Comparison of ENCODE assay signal across 1 cellular context in the genomic region with DNA sequence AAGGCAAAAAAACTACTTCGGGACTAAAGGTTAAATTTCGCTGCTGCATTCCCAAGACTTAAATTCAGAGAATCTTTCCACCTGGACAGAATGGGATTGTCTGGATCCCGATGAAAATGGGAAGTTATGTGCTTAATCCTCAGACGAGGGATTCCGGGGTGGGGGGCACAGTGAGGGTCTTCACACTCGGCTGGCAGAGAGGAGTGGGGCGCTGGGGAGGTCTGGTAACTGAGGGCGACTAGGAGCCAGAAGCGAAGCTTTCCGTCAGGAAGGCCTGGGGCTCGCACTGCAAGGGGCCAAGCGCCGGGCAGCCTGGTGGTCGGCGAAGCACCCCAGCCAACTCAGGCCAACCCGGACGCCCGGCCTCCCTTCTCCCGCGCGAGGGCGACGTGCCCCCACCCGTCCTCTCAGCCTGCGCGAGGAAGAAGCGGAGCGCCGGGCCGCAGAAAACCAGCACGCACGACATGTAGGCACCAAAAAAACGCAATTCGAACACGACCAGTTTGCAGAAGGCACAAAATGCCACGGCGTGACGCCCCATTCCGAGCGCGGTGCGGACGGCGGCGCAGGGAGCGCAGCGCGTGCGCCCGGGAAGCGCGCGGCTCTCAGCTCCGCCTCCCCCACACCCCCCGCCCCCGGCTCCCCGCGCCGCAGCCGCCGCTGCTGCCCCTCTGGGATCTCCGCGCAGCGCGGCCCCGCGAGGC.
TF ChIP-seq lines count a peak whose summit lies in the region.

No MANE protein-coding gene starts in this region.

TF ChIP-seq in HepG2, 621 proteins besides CTCF, POLR2A, EP300 and RAD21 (continued from another document and continues in another):
- no peak for TF ChIP-seq KDM4B (CRISPR knock-in tag; IDR thresholded peaks at IDR 0.05)
- TF ChIP-seq, protein P1, sequence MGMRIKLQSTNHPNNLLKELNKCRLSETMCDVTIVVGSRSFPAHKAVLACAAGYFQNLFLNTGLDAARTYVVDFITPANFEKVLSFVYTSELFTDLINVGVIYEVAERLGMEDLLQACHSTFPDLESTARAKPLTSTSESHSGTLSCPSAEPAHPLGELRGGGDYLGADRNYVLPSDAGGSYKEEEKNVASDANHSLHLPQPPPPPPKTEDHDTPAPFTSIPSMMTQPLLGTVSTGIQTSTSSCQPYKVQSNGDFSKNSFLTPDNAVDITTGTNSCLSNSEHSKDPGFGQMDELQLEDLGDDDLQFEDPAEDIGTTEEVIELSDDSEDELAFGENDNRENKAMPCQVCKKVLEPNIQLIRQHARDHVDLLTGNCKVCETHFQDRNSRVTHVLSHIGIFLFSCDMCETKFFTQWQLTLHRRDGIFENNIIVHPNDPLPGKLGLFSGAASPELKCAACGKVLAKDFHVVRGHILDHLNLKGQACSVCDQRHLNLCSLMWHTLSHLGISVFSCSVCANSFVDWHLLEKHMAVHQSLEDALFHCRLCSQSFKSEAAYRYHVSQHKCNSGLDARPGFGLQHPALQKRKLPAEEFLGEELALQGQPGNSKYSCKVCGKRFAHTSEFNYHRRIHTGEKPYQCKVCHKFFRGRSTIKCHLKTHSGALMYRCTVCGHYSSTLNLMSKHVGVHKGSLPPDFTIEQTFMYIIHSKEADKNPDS (CRISPR knock-in tag; IDR thresholded peaks at IDR 0.05) = no peak
- TF ChIP-seq GATAD2A (CRISPR knock-in tag; IDR thresholded peaks at IDR 0.05) = peak; percentile 38; the same call in 1 of the 2 replicates
- TF ChIP-seq ZNF550 (CRISPR knock-in tag; IDR thresholded peaks at IDR 0.05; ENCODE audit: borderline replicate concordance) = peak; percentile 81; the same call in 1 of the 2 replicates
- TF ChIP-seq CENPT (CRISPR knock-in tag; IDR thresholded peaks at IDR 0.05; ENCODE audit: low read depth) = no peak
- TF ChIP-seq POLR2G (IDR thresholded peaks at IDR 0.05; ENCODE audit: low read depth, low read length) = peak; percentile 60
- peak; percentile 83; the same call in 1 of the 2 replicates for TF ChIP-seq ZNF777 (CRISPR knock-in tag; IDR thresholded peaks at IDR 0.05)
- TF ChIP-seq, protein P2, sequence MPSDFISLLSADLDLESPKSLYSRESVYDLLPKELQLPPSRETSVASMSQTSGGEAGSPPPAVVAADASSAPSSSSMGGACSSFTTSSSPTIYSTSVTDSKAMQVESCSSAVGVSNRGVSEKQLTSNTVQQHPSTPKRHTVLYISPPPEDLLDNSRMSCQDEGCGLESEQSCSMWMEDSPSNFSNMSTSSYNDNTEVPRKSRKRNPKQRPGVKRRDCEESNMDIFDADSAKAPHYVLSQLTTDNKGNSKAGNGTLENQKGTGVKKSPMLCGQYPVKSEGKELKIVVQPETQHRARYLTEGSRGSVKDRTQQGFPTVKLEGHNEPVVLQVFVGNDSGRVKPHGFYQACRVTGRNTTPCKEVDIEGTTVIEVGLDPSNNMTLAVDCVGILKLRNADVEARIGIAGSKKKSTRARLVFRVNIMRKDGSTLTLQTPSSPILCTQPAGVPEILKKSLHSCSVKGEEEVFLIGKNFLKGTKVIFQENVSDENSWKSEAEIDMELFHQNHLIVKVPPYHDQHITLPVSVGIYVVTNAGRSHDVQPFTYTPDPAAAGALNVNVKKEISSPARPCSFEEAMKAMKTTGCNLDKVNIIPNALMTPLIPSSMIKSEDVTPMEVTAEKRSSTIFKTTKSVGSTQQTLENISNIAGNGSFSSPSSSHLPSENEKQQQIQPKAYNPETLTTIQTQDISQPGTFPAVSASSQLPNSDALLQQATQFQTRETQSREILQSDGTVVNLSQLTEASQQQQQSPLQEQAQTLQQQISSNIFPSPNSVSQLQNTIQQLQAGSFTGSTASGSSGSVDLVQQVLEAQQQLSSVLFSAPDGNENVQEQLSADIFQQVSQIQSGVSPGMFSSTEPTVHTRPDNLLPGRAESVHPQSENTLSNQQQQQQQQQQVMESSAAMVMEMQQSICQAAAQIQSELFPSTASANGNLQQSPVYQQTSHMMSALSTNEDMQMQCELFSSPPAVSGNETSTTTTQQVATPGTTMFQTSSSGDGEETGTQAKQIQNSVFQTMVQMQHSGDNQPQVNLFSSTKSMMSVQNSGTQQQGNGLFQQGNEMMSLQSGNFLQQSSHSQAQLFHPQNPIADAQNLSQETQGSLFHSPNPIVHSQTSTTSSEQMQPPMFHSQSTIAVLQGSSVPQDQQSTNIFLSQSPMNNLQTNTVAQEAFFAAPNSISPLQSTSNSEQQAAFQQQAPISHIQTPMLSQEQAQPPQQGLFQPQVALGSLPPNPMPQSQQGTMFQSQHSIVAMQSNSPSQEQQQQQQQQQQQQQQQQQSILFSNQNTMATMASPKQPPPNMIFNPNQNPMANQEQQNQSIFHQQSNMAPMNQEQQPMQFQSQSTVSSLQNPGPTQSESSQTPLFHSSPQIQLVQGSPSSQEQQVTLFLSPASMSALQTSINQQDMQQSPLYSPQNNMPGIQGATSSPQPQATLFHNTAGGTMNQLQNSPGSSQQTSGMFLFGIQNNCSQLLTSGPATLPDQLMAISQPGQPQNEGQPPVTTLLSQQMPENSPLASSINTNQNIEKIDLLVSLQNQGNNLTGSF (CRISPR knock-in tag; IDR thresholded peaks at IDR 0.05) = peak; percentile 93
- TF ChIP-seq, protein P3, sequence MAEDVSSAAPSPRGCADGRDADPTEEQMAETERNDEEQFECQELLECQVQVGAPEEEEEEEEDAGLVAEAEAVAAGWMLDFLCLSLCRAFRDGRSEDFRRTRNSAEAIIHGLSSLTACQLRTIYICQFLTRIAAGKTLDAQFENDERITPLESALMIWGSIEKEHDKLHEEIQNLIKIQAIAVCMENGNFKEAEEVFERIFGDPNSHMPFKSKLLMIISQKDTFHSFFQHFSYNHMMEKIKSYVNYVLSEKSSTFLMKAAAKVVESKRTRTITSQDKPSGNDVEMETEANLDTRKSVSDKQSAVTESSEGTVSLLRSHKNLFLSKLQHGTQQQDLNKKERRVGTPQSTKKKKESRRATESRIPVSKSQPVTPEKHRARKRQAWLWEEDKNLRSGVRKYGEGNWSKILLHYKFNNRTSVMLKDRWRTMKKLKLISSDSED (CRISPR knock-in tag; IDR thresholded peaks at IDR 0.05) = no peak
- TF ChIP-seq ZSCAN22 (CRISPR knock-in tag; IDR thresholded peaks at IDR 0.05) = no peak
- TF ChIP-seq, protein P4, sequence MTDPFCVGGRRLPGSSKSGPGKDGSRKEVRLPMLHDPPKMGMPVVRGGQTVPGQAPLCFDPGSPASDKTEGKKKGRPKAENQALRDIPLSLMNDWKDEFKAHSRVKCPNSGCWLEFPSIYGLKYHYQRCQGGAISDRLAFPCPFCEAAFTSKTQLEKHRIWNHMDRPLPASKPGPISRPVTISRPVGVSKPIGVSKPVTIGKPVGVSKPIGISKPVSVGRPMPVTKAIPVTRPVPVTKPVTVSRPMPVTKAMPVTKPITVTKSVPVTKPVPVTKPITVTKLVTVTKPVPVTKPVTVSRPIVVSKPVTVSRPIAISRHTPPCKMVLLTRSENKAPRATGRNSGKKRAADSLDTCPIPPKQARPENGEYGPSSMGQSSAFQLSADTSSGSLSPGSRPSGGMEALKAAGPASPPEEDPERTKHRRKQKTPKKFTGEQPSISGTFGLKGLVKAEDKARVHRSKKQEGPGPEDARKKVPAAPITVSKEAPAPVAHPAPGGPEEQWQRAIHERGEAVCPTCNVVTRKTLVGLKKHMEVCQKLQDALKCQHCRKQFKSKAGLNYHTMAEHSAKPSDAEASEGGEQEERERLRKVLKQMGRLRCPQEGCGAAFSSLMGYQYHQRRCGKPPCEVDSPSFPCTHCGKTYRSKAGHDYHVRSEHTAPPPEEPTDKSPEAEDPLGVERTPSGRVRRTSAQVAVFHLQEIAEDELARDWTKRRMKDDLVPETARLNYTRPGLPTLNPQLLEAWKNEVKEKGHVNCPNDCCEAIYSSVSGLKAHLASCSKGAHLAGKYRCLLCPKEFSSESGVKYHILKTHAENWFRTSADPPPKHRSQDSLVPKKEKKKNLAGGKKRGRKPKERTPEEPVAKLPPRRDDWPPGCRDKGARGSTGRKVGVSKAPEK (CRISPR knock-in tag; IDR thresholded peaks at IDR 0.05; ENCODE audit: borderline replicate concordance) = peak; percentile 98
- TF ChIP-seq SAFB2 (CRISPR knock-in tag; IDR thresholded peaks at IDR 0.05; ENCODE audit: borderline replicate concordance, low read depth) = peak; percentile 53; the same call in 1 of the 2 replicates
- no peak for TF ChIP-seq KDM1A (CRISPR knock-in tag; IDR thresholded peaks at IDR 0.05)
- peak; percentile 7; the same call in 1 of the 2 replicates for TF ChIP-seq SALL2 (CRISPR knock-in tag; IDR thresholded peaks at IDR 0.05)
- no peak for TF ChIP-seq PRMT3 (CRISPR knock-in tag; IDR thresholded peaks at IDR 0.05; ENCODE audit: borderline replicate concordance, low read depth)
- TF ChIP-seq CHD2 (IDR thresholded peaks at IDR 0.05; ENCODE audit: low read depth, low read length) = no peak
- no peak for TF ChIP-seq ARNT (IDR thresholded peaks at IDR 0.05)
- peak; percentile 45 for TF ChIP-seq ASH2L (IDR thresholded peaks at IDR 0.05; ENCODE audit: insufficient read length, low read depth, low read length)
- no peak for TF ChIP-seq ZNF432 (CRISPR knock-in tag; IDR thresholded peaks at IDR 0.05; ENCODE audit: borderline replicate concordance)
- no peak for TF ChIP-seq NR2F1 (CRISPR knock-in tag; IDR thresholded peaks at IDR 0.05)
- TF ChIP-seq BRD4 (CRISPR knock-in tag; IDR thresholded peaks at IDR 0.05) = peak; percentile 90
- TF ChIP-seq, protein P5, sequence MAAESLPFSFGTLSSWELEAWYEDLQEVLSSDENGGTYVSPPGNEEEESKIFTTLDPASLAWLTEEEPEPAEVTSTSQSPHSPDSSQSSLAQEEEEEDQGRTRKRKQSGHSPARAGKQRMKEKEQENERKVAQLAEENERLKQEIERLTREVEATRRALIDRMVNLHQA (CRISPR knock-in tag; IDR thresholded peaks at IDR 0.05) = no peak
- TF ChIP-seq ZNF510 (CRISPR knock-in tag; IDR thresholded peaks at IDR 0.05; ENCODE audit: low read depth) = no peak
- TF ChIP-seq SMAD9 (CRISPR knock-in tag; IDR thresholded peaks at IDR 0.05) = no peak
- TF ChIP-seq, protein P6, sequence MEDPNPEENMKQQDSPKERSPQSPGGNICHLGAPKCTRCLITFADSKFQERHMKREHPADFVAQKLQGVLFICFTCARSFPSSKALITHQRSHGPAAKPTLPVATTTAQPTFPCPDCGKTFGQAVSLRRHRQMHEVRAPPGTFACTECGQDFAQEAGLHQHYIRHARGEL (CRISPR knock-in tag; IDR thresholded peaks at IDR 0.05) = no peak
- TF ChIP-seq ETV5 (CRISPR knock-in tag; IDR thresholded peaks at IDR 0.05; ENCODE audit: borderline replicate concordance) = peak; percentile 40; the same call in 1 of the 2 replicates
- no peak; the same call in 1 of the 2 replicates for TF ChIP-seq ZNF44 (CRISPR knock-in tag; IDR thresholded peaks at IDR 0.05)
- TF ChIP-seq EHMT2 (IDR thresholded peaks at IDR 0.05; ENCODE audit: borderline replicate concordance, low read depth, low read length) = no peak
- no peak for TF ChIP-seq KDM5A (IDR thresholded peaks at IDR 0.05; ENCODE audit: borderline replicate concordance, low read length)
- TF ChIP-seq ZNF3 (CRISPR knock-in tag; IDR thresholded peaks at IDR 0.05) = no peak; the same call in 1 of the 2 replicates
- peak; percentile 57; the same call in 1 of the 2 replicates for TF ChIP-seq ZNF746 (CRISPR knock-in tag; IDR thresholded peaks at IDR 0.05)
- TF ChIP-seq, protein P7, sequence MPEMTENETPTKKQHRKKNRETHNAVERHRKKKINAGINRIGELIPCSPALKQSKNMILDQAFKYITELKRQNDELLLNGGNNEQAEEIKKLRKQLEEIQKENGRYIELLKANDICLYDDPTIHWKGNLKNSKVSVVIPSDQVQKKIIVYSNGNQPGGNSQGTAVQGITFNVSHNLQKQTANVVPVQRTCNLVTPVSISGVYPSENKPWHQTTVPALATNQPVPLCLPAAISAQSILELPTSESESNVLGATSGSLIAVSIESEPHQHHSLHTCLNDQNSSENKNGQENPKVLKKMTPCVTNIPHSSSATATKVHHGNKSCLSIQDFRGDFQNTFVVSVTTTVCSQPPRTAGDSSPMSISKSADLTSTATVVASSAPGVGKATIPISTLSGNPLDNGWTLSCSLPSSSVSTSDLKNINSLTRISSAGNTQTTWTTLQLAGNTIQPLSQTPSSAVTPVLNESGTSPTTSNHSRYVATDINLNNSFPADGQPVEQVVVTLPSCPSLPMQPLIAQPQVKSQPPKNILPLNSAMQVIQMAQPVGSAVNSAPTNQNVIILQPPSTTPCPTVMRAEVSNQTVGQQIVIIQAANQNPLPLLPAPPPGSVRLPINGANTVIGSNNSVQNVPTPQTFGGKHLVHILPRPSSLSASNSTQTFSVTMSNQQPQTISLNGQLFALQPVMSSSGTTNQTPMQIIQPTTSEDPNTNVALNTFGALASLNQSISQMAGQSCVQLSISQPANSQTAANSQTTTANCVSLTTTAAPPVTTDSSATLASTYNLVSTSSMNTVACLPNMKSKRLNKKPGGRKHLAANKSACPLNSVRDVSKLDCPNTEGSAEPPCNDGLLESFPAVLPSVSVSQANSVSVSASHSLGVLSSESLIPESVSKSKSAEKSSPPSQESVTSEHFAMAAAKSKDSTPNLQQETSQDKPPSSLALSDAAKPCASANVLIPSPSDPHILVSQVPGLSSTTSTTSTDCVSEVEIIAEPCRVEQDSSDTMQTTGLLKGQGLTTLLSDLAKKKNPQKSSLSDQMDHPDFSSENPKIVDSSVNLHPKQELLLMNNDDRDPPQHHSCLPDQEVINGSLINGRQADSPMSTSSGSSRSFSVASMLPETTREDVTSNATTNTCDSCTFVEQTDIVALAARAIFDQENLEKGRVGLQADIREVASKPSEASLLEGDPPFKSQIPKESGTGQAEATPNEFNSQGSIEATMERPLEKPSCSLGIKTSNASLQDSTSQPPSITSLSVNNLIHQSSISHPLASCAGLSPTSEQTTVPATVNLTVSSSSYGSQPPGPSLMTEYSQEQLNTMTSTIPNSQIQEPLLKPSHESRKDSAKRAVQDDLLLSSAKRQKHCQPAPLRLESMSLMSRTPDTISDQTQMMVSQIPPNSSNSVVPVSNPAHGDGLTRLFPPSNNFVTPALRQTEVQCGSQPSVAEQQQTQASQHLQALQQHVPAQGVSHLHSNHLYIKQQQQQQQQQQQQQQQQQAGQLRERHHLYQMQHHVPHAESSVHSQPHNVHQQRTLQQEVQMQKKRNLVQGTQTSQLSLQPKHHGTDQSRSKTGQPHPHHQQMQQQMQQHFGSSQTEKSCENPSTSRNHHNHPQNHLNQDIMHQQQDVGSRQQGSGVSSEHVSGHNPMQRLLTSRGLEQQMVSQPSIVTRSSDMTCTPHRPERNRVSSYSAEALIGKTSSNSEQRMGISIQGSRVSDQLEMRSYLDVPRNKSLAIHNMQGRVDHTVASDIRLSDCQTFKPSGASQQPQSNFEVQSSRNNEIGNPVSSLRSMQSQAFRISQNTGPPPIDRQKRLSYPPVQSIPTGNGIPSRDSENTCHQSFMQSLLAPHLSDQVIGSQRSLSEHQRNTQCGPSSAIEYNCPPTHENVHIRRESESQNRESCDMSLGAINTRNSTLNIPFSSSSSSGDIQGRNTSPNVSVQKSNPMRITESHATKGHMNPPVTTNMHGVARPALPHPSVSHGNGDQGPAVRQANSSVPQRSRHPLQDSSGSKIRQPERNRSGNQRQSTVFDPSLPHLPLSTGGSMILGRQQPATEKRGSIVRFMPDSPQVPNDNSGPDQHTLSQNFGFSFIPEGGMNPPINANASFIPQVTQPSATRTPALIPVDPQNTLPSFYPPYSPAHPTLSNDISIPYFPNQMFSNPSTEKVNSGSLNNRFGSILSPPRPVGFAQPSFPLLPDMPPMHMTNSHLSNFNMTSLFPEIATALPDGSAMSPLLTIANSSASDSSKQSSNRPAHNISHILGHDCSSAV (CRISPR knock-in tag; IDR thresholded peaks at IDR 0.05; ENCODE audit: borderline replicate concordance) = no peak
- no peak for TF ChIP-seq MYNN (CRISPR knock-in tag; IDR thresholded peaks at IDR 0.05; ENCODE audit: low read depth)
- TF ChIP-seq ZNF431 (CRISPR knock-in tag; IDR thresholded peaks at IDR 0.05; ENCODE audit: borderline replicate concordance, low read depth) = 0 out of 2 replicates have a peak, but pooled peaks have one; percentile 42
- no peak for TF ChIP-seq DNMT1 (CRISPR knock-in tag; IDR thresholded peaks at IDR 0.05)
